Comparison of ENCODE assay signal across 9 cellular contexts in the genomic region with DNA sequence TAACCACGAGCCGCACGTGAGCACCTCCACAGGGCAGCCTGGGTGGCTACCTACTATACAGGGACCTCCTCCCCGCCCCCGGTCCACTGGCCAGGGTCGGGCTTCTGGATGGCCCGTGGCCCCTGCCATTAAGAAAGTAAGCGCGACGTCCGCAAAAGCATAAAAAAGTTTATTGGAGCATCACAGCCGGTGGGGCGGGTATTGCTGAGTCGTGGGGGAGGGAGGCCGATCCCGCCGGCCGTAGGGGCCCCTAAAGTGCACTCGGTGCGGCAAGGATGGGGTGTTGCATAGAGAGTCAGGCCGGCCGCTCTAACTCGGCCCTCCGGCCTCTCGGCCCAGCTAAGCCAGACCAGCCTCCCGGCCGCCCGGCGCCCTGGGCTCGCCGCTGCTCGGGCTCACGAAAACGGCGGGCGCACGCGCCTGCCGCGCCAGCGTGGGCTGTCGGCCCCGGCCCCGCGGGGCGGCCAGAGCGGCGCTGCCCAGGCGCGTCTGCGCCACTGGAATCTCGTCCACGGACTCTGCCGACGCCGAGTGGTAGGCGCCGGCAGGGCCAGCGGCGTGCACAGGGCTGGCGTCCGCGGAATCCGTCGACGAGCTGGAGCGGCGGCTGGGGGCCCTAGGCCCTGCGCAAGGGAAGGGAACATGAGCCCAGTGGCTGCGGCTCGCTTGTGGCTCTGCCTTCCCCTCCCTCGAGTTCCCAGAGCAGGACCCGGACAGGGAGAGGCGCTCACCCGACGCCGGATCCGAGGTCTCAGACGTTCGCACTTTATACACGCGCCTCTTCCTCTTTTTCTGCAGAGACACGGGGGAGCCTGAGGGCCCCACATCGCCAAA. TPM values are rescaled to one million over a fixed set of nuclear protein-coding genes. Genes with fewer than 3 reads are reported as not detected.
DNase-seq lines count a peak whose midpoint lies in the region; ATAC-seq, FAIRE-seq and TF ChIP-seq lines count a peak whose summit lies in the region.
"Had no signal": no experiment of that assay in that cellular context is flagged by ENCODE, and none has a peak within 500 bp of the region (broad histone marks: within the 10 kb centered on the region; RNA-seq: fewer than 3 reads in every experiment).

No MANE protein-coding gene starts in this region.

- H3K4me2 ChIP-seq in H9 (ENCODE audit: insufficient read depth, insufficient read length, low read length): peak overlapping the region; percentile 12

- DNase-seq in H9: no peak
- peak; percentile 79 for DNase-seq in spleen
- DNase-seq in RPMI8226: no peak
- DNase-seq in GM19239 (ENCODE audit: insufficient read length, low spot score): no peak
- no peak for DNase-seq in NCI-H2171 treated with DMSO at 0.1 percent for 48 hours (lab: John Stamatoyannopoulos, UW)

- no peaks in the 10 kb centered on the region for H3K9me3 ChIP-seq in H9 (ENCODE audit: control insufficient read depth, low read depth, low read length)
- no peaks in the 10 kb centered on the region for H3K9me3 ChIP-seq in iPS-15b (ENCODE audit: control insufficient read depth, insufficient read depth, low read length)
- H3K9me3 ChIP-seq in spleen: no peaks in the 10 kb centered on the region

- H4K8ac ChIP-seq in H9 (replicated peaks; ENCODE audit: insufficient read length, low read depth, low read length): no peak overlapping the region

- peaks cover 2% of the 10 kb centered on the region for H4K20me1 ChIP-seq in H9 (ENCODE audit: control insufficient read depth, insufficient read depth, insufficient read length)

- H2BK12ac ChIP-seq in H9 (ENCODE audit: insufficient read length, low read depth, low read length): no peak overlapping the region

- H3K9ac ChIP-seq in H9 (ENCODE audit: extremely low read depth, insufficient read length, low read length) (no peak overlapping the region), iPS-15b (ENCODE audit: low read depth, low read length) (no peak overlapping the region)

- no peak overlapping the region for H4K91ac ChIP-seq in H9 (ENCODE audit: insufficient read length, low read depth, low read length)

- H3K27me3 ChIP-seq in H9 (ENCODE audit: insufficient read depth, low read length) (peaks cover 25% of the 10 kb centered on the region; the same call in 1 of the 2 replicates), iPS-15b (ENCODE audit: control insufficient read depth, insufficient read depth, low read length) (peaks cover 45% of the 10 kb centered on the region), spleen (replicated peaks in 1 of 7) (peaks cover 0 to 51% (median 19%) of the 10 kb centered on the region in 7 donors)

- no peak overlapping the region for H4K5ac ChIP-seq in H9 (ENCODE audit: insufficient read length, low read depth, low read length)

- peak overlapping the region; percentile 39 to 73 for H3K4me3 Mint-ChIP-seq in H9
- H3K4me3 Mint-ChIP-seq in activated T-helper 17 cell treated with anti-CD3 and anti-CD28 coated beads, Interleukin-2, amount 50 U/mL, for 72 hours: peak overlapping the region; percentile 72

- intact Hi-C loops in spleen (cut with DNase I; ENCODE audit: low total_unique reads): no loop called here

- FAIRE-seq in GM19239 (lab: Jason Lieb, UNC): no peak
- FAIRE-seq: keratinocyte had no signal

- H2BK15ac ChIP-seq in H9 (ENCODE audit: low read depth, low read length): no peak overlapping the region

- no peak overlapping the region for H2AK5ac ChIP-seq in H9 (ENCODE audit: insufficient read length, low read length)

- no peak overlapping the region for H3K56ac ChIP-seq in H9 (ENCODE audit: insufficient read length, low read depth, low read length)

- H2AFZ ChIP-seq in H9 (ENCODE audit: low read length): no peak overlapping the region

- H3K36me3 ChIP-seq in iPS-15b (ENCODE audit: control insufficient read depth, insufficient read depth, low read length) (no peaks in the 10 kb centered on the region), spleen (no peaks in the 10 kb centered on the region)

- H3K27ac ChIP-seq in H9 (ENCODE audit: insufficient read length, low read depth, low read length): no peak overlapping the region
- peak overlapping the region in 5 of 8 donors; percentile 7 to 69 (median 38) for H3K27ac ChIP-seq in spleen

- H3K23me2 ChIP-seq in H9 (ENCODE audit: insufficient read length, low read depth, low read length, poor library complexity, severe bottlenecking): peaks cover 3% of the 10 kb centered on the region

- no peak overlapping the region for H2BK20ac ChIP-seq in H9 (ENCODE audit: low read depth, low read length, poor library complexity, severe bottlenecking)

- H3T11ph ChIP-seq in H9 (ENCODE audit: low read length): no peak overlapping the region

- H2BK5ac ChIP-seq in H9 (ENCODE audit: insufficient read length, low read length): no peak overlapping the region

- TF ChIP-seq CTCF in H9 (conservative IDR thresholded peaks at IDR 0.05) (no peak), spleen (IDR thresholded peaks at IDR 0.05 in 8 of 11, conservative IDR thresholded peaks at IDR 0.05 in 3 of 11) (peak in 1 of 11 experiments; percentile 14)

- H3K4me3 ChIP-seq in iPS-15b (ENCODE audit: low read depth, low read length): peak overlapping the region; percentile 59
- peak overlapping the region in 7 of 8 donors; percentile 10 to 62 (median 32) for H3K4me3 ChIP-seq in spleen

- peaks cover 80% of the 10 kb centered on the region for H3K27me3 Mint-ChIP-seq in H9 (ENCODE audit: low read depth)
- H3K27me3 Mint-ChIP-seq in activated T-helper 17 cell treated with anti-CD3 and anti-CD28 coated beads, Interleukin-2, amount 50 U/mL, for 72 hours: peaks cover 27% of the 10 kb centered on the region

- H3K18ac ChIP-seq in H9 (ENCODE audit: insufficient read length, low read depth, low read length): peak overlapping the region; percentile 29

- no peak overlapping the region for H3K4ac ChIP-seq in H9 (ENCODE audit: low read depth, low read length)

- H3K27ac Mint-ChIP-seq in H9: no peak overlapping the region
- no peak overlapping the region for H3K27ac Mint-ChIP-seq in activated T-helper 17 cell treated with anti-CD3 and anti-CD28 coated beads, Interleukin-2, amount 50 U/mL, for 72 hours

- ATAC-seq in activated T-helper 17 cell treated with anti-CD3 and anti-CD28 coated beads, Interleukin-2, amount 50 U/mL, for 72 hours (replicated peaks): peak; percentile 16
- ATAC-seq in HG03521 (IDR thresholded peaks at IDR 0.05; ENCODE audit: unreplicated experiment): no peak

- no peak overlapping the region for H2BK120ac ChIP-seq in H9 (ENCODE audit: low read depth, low read length, poor library complexity, severe bottlenecking)

- H3K4me1 ChIP-seq in H9 (ENCODE audit: insufficient read depth, low read length) (no peaks in the 10 kb centered on the region), iPS-15b (ENCODE audit: control insufficient read depth, insufficient read depth, low read length) (peaks cover 12% of the 10 kb centered on the region), spleen (peaks cover 31 to 96% (median 64%) of the 10 kb centered on the region in 6 donors)

- H3K36me3 Mint-ChIP-seq in H9 (ENCODE audit: insufficient read depth in 1 of 3, low read depth in 3 of 3): no peaks in the 10 kb centered on the region
- H3K36me3 Mint-ChIP-seq in activated T-helper 17 cell treated with anti-CD3 and anti-CD28 coated beads, Interleukin-2, amount 50 U/mL, for 72 hours (ENCODE audit: low read depth): no peaks in the 10 kb centered on the region

- H3K79me2 ChIP-seq in H9 (ENCODE audit: insufficient read depth, low read length): no peaks in the 10 kb centered on the region

- H3K4me1 Mint-ChIP-seq in H9: peaks cover 14 to 32% of the 10 kb centered on the region in 2 experiments
- H3K4me1 Mint-ChIP-seq in activated T-helper 17 cell treated with anti-CD3 and anti-CD28 coated beads, Interleukin-2, amount 50 U/mL, for 72 hours: peaks cover 9% of the 10 kb centered on the region

- no peak for TF ChIP-seq POLR2A in spleen (IDR thresholded peaks at IDR 0.05)

- no peaks in the 10 kb centered on the region for H3K9me3 Mint-ChIP-seq in H9
- no peaks in the 10 kb centered on the region for H3K9me3 Mint-ChIP-seq in activated T-helper 17 cell treated with anti-CD3 and anti-CD28 coated beads, Interleukin-2, amount 50 U/mL, for 72 hours

- H3K79me1 ChIP-seq in H9 (ENCODE audit: insufficient read depth, low read depth, low read length, poor library complexity, severe bottlenecking): no peaks in the 10 kb centered on the region

- H3K14ac ChIP-seq in H9 (ENCODE audit: insufficient read depth, low read length): peak overlapping the region; percentile 20

- no peak overlapping the region for H3K23ac ChIP-seq in H9 (ENCODE audit: insufficient read length, low read depth, low read length)

- no CpG with 5 or more reads among the region's 84 CpGs for WGBS in H9 (ENCODE audit: extremely low coverage, insufficient read length, low lambda C conversion rate)
- 10 to 20% (median 14%) methylated on average over 30 to 84 of the region's 84 CpGs for WGBS in spleen, 5 donors

RNA-seq across cellular contexts. Expression of gene TPPP3, which starts 1.2 kb away (rescaled TPM):
- total RNA-seq in H9 (2021) (0.48 and 0.79 TPM in 2 replicates), spleen (10 to 100 TPM in 3 of 7 donors, 1 to 10 TPM in 4; 2.5 to 13.9 (median 9.9) TPM)
- total RNA-seq in activated T-helper 17 cell treated with anti-CD3 and anti-CD28 coated beads, Interleukin-2, amount 50 U/mL, for 72 hours: under 1 TPM in 1 of 2 donors, not detected in 1; 0.19 TPM
- polyA plus RNA-seq in spleen: 10 to 100 TPM in 1 of 3 donors, 1 to 10 TPM in 2; 5.6 to 11.4 (median 7.2) TPM

RNA-seq across cellular contexts. Expression of gene ZDHHC1, which starts 21.8 kb away (rescaled TPM):
- total RNA-seq in H9 (2021) (3.0 and 3.7 TPM in 2 replicates), spleen (10 to 100 TPM in 6 of 7 donors, 1 to 10 TPM in 1; 9.5 to 31.2 (median 20.6) TPM)
- under 1 TPM; 0.52 to 0.74 TPM for total RNA-seq in activated T-helper 17 cell treated with anti-CD3 and anti-CD28 coated beads, Interleukin-2, amount 50 U/mL, for 72 hours
- polyA plus RNA-seq in spleen: 1 to 10 TPM; 2.1 to 6.0 (median 2.3) TPM

RNA-seq across cellular contexts. Expression of gene HSD11B2, which starts 36.4 kb away (rescaled TPM):
- 33.5 and 35.1 TPM in 2 replicates for total RNA-seq in H9 (2021)
- total RNA-seq in activated T-helper 17 cell treated with anti-CD3 and anti-CD28 coated beads, Interleukin-2, amount 50 U/mL, for 72 hours: 1 to 10 TPM in 1 of 2 donors, under 1 TPM in 1; 0.21 to 1.4 TPM
- total RNA-seq in spleen: 10 to 100 TPM in 1 of 7 donors, 1 to 10 TPM in 5, under 1 TPM in 1; 0.85 to 18.3 (median 4.7) TPM
- polyA plus RNA-seq in spleen: 1 to 10 TPM; 1.7 to 4.1 (median 2.8) TPM
